ENCODE assay signal across 15 cellular contexts in genomic region chr12:15050664-15051063, GRCh38.
DNase-seq lines count a peak whose midpoint lies in the region; ATAC-seq and TF ChIP-seq lines count a peak whose summit lies in the region.
"Had no signal": no experiment of that assay in that cellular context is flagged by ENCODE, and none has a peak within 500 bp of the region (broad histone marks: within the 10 kb centered on the region; RNA-seq: fewer than 3 reads in every experiment).

No MANE protein-coding gene starts in this region.

- H3K27ac Mint-ChIP-seq in activated CD4-positive, alpha-beta T cell treated with anti-CD3 and anti-CD28 coated beads, Interleukin-2, amount 10 ng/mL, durations not matched to agents 7 days and 5 days: peak overlapping the region; percentile 88
- H3K27ac Mint-ChIP-seq in activated CD8-positive, alpha-beta T cell treated with anti-CD3 and anti-CD28 coated beads, Interleukin-2, amount 10 ng/mL, durations not matched to agents 7 days and 5 days: peak overlapping the region; percentile 1
- H3K27ac Mint-ChIP-seq in nephron: peak overlapping the region in 2 of 3 experiments; percentile 5 to 54
- H3K27ac Mint-ChIP-seq: activated T-cell treated with anti-CD3 and anti-CD28 coated beads, Interleukin-2, amount 50 U/mL, for 72 hours; GM23338; natural killer cell had no signal

- no peak for ATAC-seq in activated CD8-positive, alpha-beta T cell treated with anti-CD3 and anti-CD28 coated beads, Interleukin-2, amount 10 ng/mL, durations not matched to agents 7 days and 5 days
- ATAC-seq in HG03571 (IDR thresholded peaks at IDR 0.05; ENCODE audit: unreplicated experiment) (no peak), GM21786 (IDR thresholded peaks at IDR 0.05; ENCODE audit: unreplicated experiment) (no peak)
- ATAC-seq: activated T-cell treated with anti-CD3 and anti-CD28 coated beads, Interleukin-2, amount 50 U/mL, for 72 hours; GM23338; natural killer cell; upper lobe of right lung had no signal

- H3K4me1 Mint-ChIP-seq in activated CD4-positive, alpha-beta T cell treated with anti-CD3 and anti-CD28 coated beads, Interleukin-2, amount 10 ng/mL, durations not matched to agents 7 days and 5 days: peaks cover 27% of the 10 kb centered on the region
- peaks cover 12% of the 10 kb centered on the region for H3K4me1 Mint-ChIP-seq in activated CD8-positive, alpha-beta T cell treated with anti-CD3 and anti-CD28 coated beads, Interleukin-2, amount 10 ng/mL, durations not matched to agents 7 days and 5 days (ENCODE audit: low read depth)
- H3K4me1 Mint-ChIP-seq in nephron: peaks cover 50% of the 10 kb centered on the region
- H3K4me1 Mint-ChIP-seq: natural killer cell had no signal

- POLR2A ChIA-PET in activated CD4-positive, alpha-beta T cell treated with anti-CD3 and anti-CD28 coated beads, Interleukin-2, amount 10 ng/mL, durations not matched to agents 7 days and 5 days (lab: Charles Lee): no interaction called here
- POLR2A ChIA-PET in activated CD8-positive, alpha-beta T cell treated with anti-CD3 and anti-CD28 coated beads, Interleukin-2, amount 10 ng/mL, durations not matched to agents 7 days and 5 days (lab: Charles Lee): no interaction called here

- CTCF ChIA-PET in activated CD4-positive, alpha-beta T cell treated with anti-CD3 and anti-CD28 coated beads, Interleukin-2, amount 10 ng/mL, durations not matched to agents 7 days and 5 days (lab: Charles Lee): no interaction called here
- CTCF ChIA-PET in activated CD8-positive, alpha-beta T cell treated with anti-CD3 and anti-CD28 coated beads, Interleukin-2, amount 10 ng/mL, durations not matched to agents 7 days and 5 days (lab: Charles Lee): no interaction called here

- no peak for TF ChIP-seq CTCF in nephron (IDR thresholded peaks at IDR 0.05; ENCODE audit: unreplicated experiment in 3 of 3)

- H3K9me3 Mint-ChIP-seq in activated CD4-positive, alpha-beta T cell treated with anti-CD3 and anti-CD28 coated beads, Interleukin-2, amount 10 ng/mL, durations not matched to agents 7 days and 5 days: peaks cover 22% of the 10 kb centered on the region
- H3K9me3 Mint-ChIP-seq in activated CD8-positive, alpha-beta T cell treated with anti-CD3 and anti-CD28 coated beads, Interleukin-2, amount 10 ng/mL, durations not matched to agents 7 days and 5 days (ENCODE audit: insufficient read depth): no peaks in the 10 kb centered on the region
- H3K9me3 Mint-ChIP-seq in nephron: no peaks in the 10 kb centered on the region
- H3K9me3 Mint-ChIP-seq: GM23338, natural killer cell had no signal

- peaks cover 22% of the 10 kb centered on the region for H3K36me3 Mint-ChIP-seq in activated CD4-positive, alpha-beta T cell treated with anti-CD3 and anti-CD28 coated beads, Interleukin-2, amount 10 ng/mL, durations not matched to agents 7 days and 5 days (ENCODE audit: low read depth)
- H3K36me3 Mint-ChIP-seq in activated CD8-positive, alpha-beta T cell treated with anti-CD3 and anti-CD28 coated beads, Interleukin-2, amount 10 ng/mL, durations not matched to agents 7 days and 5 days (ENCODE audit: low read depth): no peaks in the 10 kb centered on the region
- H3K36me3 Mint-ChIP-seq in nephron (ENCODE audit: low read depth): no peaks in the 10 kb centered on the region
- H3K36me3 Mint-ChIP-seq: natural killer cell had no signal

- peak overlapping the region; percentile 17 for H3K4me3 Mint-ChIP-seq in activated CD4-positive, alpha-beta T cell treated with anti-CD3 and anti-CD28 coated beads, Interleukin-2, amount 10 ng/mL, durations not matched to agents 7 days and 5 days
- no peak overlapping the region for H3K4me3 Mint-ChIP-seq in activated CD8-positive, alpha-beta T cell treated with anti-CD3 and anti-CD28 coated beads, Interleukin-2, amount 10 ng/mL, durations not matched to agents 7 days and 5 days
- H3K4me3 Mint-ChIP-seq in nephron: no peak overlapping the region
- H3K4me3 Mint-ChIP-seq: activated T-cell treated with anti-CD3 and anti-CD28 coated beads, Interleukin-2, amount 50 U/mL, for 72 hours; GM23338; natural killer cell had no signal

- peak; percentile 68 for DNase-seq in activated CD4-positive, alpha-beta T cell treated with anti-CD3 and anti-CD28 coated beads, Interleukin-2, amount 10 ng/mL, durations not matched to agents 7 days and 5 days
- DNase-seq in activated CD4-positive, alpha-beta T cell treated with anti-CD3 and anti-CD28 coated beads, Interleukin-2, amount 50 U/mL, for 48 hours: no peak
- DNase-seq in HS-27A (ENCODE audit: low read depth): peak; percentile 24
- DNase-seq in activated CD8-positive, alpha-beta T cell treated with anti-CD3 and anti-CD28 coated beads, Interleukin-2, amount 10 ng/mL, durations not matched to agents 7 days and 5 days: peak; percentile 34
- no peak for DNase-seq in NCI-H1105 treated with DMSO at 0.1 percent for 48 hours (lab: John Stamatoyannopoulos, UW)
- DNase-seq: activated T-cell treated with anti-CD3 and anti-CD28 coated beads, Interleukin-2, amount 50 U/mL, for 72 hours; natural killer cell; NCI-H748 treated with DMSO at 0.1 percent for 48 hours; retina; SHP77 treated with DMSO at 0.1 percent for 48 hours; upper lobe of right lung had no signal

- peaks cover 6% of the 10 kb centered on the region for H3K27me3 Mint-ChIP-seq in activated CD4-positive, alpha-beta T cell treated with anti-CD3 and anti-CD28 coated beads, Interleukin-2, amount 10 ng/mL, durations not matched to agents 7 days and 5 days
- peaks cover 10% of the 10 kb centered on the region for H3K27me3 Mint-ChIP-seq in activated CD8-positive, alpha-beta T cell treated with anti-CD3 and anti-CD28 coated beads, Interleukin-2, amount 10 ng/mL, durations not matched to agents 7 days and 5 days (ENCODE audit: low read depth)
- no peaks in the 10 kb centered on the region for H3K27me3 Mint-ChIP-seq in nephron (ENCODE audit: low read depth)

Comparison
In these comparisons a context has a peak if more than half of its experiments do, and no peak if none do; other contexts are left out.
1. DNase-seq: peak in activated CD4-positive, alpha-beta T cell treated with anti-CD3 and anti-CD28 coated beads, Interleukin-2, amount 10 ng/mL, durations not matched to agents 7 days and 5 days (single experiment), HS-27A (single experiment) and activated CD8-positive, alpha-beta T cell treated with anti-CD3 and anti-CD28 coated beads, Interleukin-2, amount 10 ng/mL, durations not matched to agents 7 days and 5 days (single experiment); none in activated CD4-positive, alpha-beta T cell treated with anti-CD3 and anti-CD28 coated beads, Interleukin-2, amount 50 U/mL, for 48 hours (0 of 2) and NCI-H1105 treated with DMSO at 0.1 percent for 48 hours (single experiment).
2. H3K27ac Mint-ChIP-seq: peak in every context shown above with its lines; median percentile 88 in activated CD4-positive, alpha-beta T cell treated with anti-CD3 and anti-CD28 coated beads, Interleukin-2, amount 10 ng/mL, durations not matched to agents 7 days and 5 days; 30 in nephron; 1 in activated CD8-positive, alpha-beta T cell treated with anti-CD3 and anti-CD28 coated beads, Interleukin-2, amount 10 ng/mL, durations not matched to agents 7 days and 5 days.